Comparison of ENCODE assay signal across 20 cellular contexts in the genomic region with DNA sequence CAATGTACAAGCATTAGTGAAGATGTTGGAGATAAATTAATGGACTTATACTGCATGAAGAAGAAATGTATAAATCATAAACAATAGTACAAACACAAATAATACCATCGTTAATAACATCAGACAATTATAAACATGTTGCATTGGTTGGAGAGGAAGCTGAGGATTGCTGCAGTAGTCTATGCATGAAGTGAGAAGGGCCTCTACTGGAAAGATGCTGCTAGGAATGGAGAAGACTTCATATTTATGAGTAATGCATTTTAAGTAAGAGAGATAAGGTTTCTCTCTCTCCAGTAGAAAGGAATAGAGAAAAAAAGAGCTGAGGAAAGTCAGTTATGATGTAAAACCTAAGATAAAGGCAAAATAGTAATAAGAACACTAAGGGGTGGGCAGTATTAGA.
A peak's percentile ranks its signal among the peaks of the same experiment; 100 is the strongest.
DNase-seq lines count a peak whose midpoint lies in the region; ATAC-seq, FAIRE-seq and TF ChIP-seq lines count a peak whose summit lies in the region.
"Had no signal": no experiment of that assay in that cellular context is flagged by ENCODE, and none has a peak within 500 bp of the region (broad histone marks: within the 10 kb centered on the region; RNA-seq: fewer than 3 reads in every experiment).

No MANE protein-coding gene starts in this region.

- DNase-seq in DMS 273 (lab: John Stamatoyannopoulos, UW; ENCODE audit: unreplicated experiment) (peak; percentile 4), DMS 273 treated with DMSO at 0.1 percent for 48 hours (lab: John Stamatoyannopoulos, UW) (no peak), H1 (ENCODE audit: low read depth in 1 of 2, low spot score in 2 of 2) (no peak), cerebellar cortex (ENCODE audit: low spot score) (no peak), esophagus squamous epithelium (lab: John Stamatoyannopoulos, UW) (no peak)
- DNase-seq in central memory CD4-positive, alpha-beta T cell = no peak
- DNase-seq: 8988T; CD8-positive, alpha-beta memory T cell; NCI-H1048; NCI-H1436 treated with DMSO at 0.1 percent for 48 hours; NCI-H2081; NCI-H510A treated with DMSO at 0.1 percent for 48 hours; Peyer's patch had no signal

- H3K36me3 ChIP-seq in OCI-LY3 (replicated peaks; ENCODE audit: low read depth, low read length) (no peaks in the 10 kb centered on the region), H1 (ENCODE audit: control insufficient read depth in 2 of 4, insufficient read depth in 4 of 4, low read length in 3 of 4) (no peaks in the 10 kb centered on the region), esophagus squamous epithelium (no peaks in the 10 kb centered on the region)
- H3K36me3 ChIP-seq: BLaER1, Peyer's patch had no signal

- H4K20me1 ChIP-seq in OCI-LY3 (ENCODE audit: insufficient read depth, low read length) = no peaks in the 10 kb centered on the region
- H4K20me1 ChIP-seq in H1 (replicated peaks in 1 of 2; ENCODE audit: control insufficient read depth in 1 of 2, insufficient read depth in 2 of 2, low read length in 2 of 2) = peaks cover 4 to 13% of the 10 kb centered on the region in 2 experiments
- H4K20me1 ChIP-seq: BLaER1 had no signal

- POLR2A ChIA-PET in H1 (lab: Charles Lee; ENCODE audit: partially characterized antibody) = interaction anchor here (1.0 kb wide), 1 partner anchor 248 kb away, joined by 3 read pairs; the partner anchor contains the start of gene GRID2

- H4K91ac ChIP-seq in H1 (replicated peaks; ENCODE audit: insufficient read length, low read length) = no peak overlapping the region

- CTCF ChIA-PET in H1 (lab: Charles Lee; ENCODE audit: partially characterized antibody) = no interaction called here

- H3K9ac ChIP-seq in OCI-LY3 (ENCODE audit: low read length) (no peak overlapping the region), H1 (replicated peaks in 1 of 4; ENCODE audit: extremely low read depth in 1 of 4, low read depth in 3 of 4, low read length in 3 of 4) (peak overlapping the region in 1 of 4 experiments; percentile 37; a peak in 1 of 7 replicates)
- H3K9ac ChIP-seq: BLaER1 had no signal

- peak; percentile 16 to 26; a peak in 2 of 4 replicates for TF ChIP-seq RAD21 in H1 (IDR thresholded peaks at IDR 0.05 in 1 of 2, conservative IDR thresholded peaks at IDR 0.05 in 1 of 2; ENCODE audit: low read depth in 2 of 2, low read length in 2 of 2)

- H3K23me2 ChIP-seq in H1 (ENCODE audit: low read depth, low read length) = no peaks in the 10 kb centered on the region

- FAIRE-seq in H1 (lab: Jason Lieb, UNC) = peak; percentile 66
- FAIRE-seq: H54, K562 had no signal

- no peak overlapping the region for H2BK15ac ChIP-seq in H1 (ENCODE audit: low read length)

- H3K27ac ChIP-seq in OCI-LY3 (ENCODE audit: low read length) (no peak overlapping the region), H1 (ENCODE audit: low read depth, low read length) (no peak overlapping the region), esophagus squamous epithelium (no peak overlapping the region)
- H3K27ac ChIP-seq: BLaER1, Peyer's patch, SK-N-MC had no signal

- H3K14ac ChIP-seq in H1 (ENCODE audit: insufficient read length) = no peak overlapping the region

- no peak overlapping the region for H2BK20ac ChIP-seq in H1 (ENCODE audit: low read length)

- no peak overlapping the region for H4K8ac ChIP-seq in H1 (ENCODE audit: extremely low read depth, insufficient read depth, low read length)

- TF ChIP-seq EP300 in H1 (IDR thresholded peaks at IDR 0.05; ENCODE audit: borderline replicate concordance in 1 of 2, low read depth in 2 of 2, low read length in 2 of 2) = no peak

- H3K4me3 ChIP-seq in OCI-LY3 (ENCODE audit: low read length) = no peak overlapping the region
- no peak overlapping the region for H3K4me3 ChIP-seq in H1 (ENCODE audit: extremely low read depth in 1 of 4, insufficient read depth in 2 of 4, low read depth in 3 of 4, low read length in 4 of 4)
- no peak overlapping the region for H3K4me3 ChIP-seq in esophagus squamous epithelium
- H3K4me3 ChIP-seq: BLaER1, K562, Peyer's patch, SK-N-MC had no signal

- H3K4me2 ChIP-seq in OCI-LY3 (ENCODE audit: low read length) (no peak overlapping the region), H1 (ENCODE audit: insufficient read depth in 1 of 2, low read depth in 2 of 2, low read length in 2 of 2) (no peak overlapping the region)
- H3K4me2 ChIP-seq: BLaER1 had no signal

- TF ChIP-seq CTCF in OCI-LY3 (IDR thresholded peaks at IDR 0.05; ENCODE audit: low read depth, low read length) = peak; percentile 37; the same call in 1 of the 2 replicates
- TF ChIP-seq CTCF in H1 (IDR thresholded peaks at IDR 0.05; ENCODE audit: control extremely low read depth in 1 of 3, insufficient read depth in 1 of 3, low read depth in 1 of 3, low read length in 3 of 3) = peak in 1 of 3 experiments; percentile 7; a peak in 1 of 4 replicates
- no peak for TF ChIP-seq CTCF in esophagus squamous epithelium (IDR thresholded peaks at IDR 0.05)

- no peaks in the 10 kb centered on the region for H3K27me3 ChIP-seq in OCI-LY3 (ENCODE audit: low read depth, low read length)
- peaks cover 0 to 2% (median 0%) of the 10 kb centered on the region in 4 experiments; a peak in 1 of 7 replicates for H3K27me3 ChIP-seq in H1 (replicated peaks in 1 of 4; ENCODE audit: control insufficient read depth in 3 of 4, extremely low read depth in 1 of 4, insufficient read depth in 3 of 4, low read length in 3 of 4)
- no peaks in the 10 kb centered on the region for H3K27me3 ChIP-seq in esophagus squamous epithelium
- H3K27me3 ChIP-seq: BLaER1, Peyer's patch had no signal

- H4K5ac ChIP-seq in H1 (ENCODE audit: insufficient read length, low read depth, low read length) = no peak overlapping the region

- no peak overlapping the region for H3K23ac ChIP-seq in H1 (ENCODE audit: insufficient read length)

- 78% methylated on average over 1 of the region's 1 CpG; no CpG with 5 or more reads in 1 of the 2 experiments for WGBS in H1 (ENCODE audit: extremely low coverage in 1 of 2, insufficient coverage in 1 of 2, insufficient read length in 1 of 2, insufficient replicate concordance in 2 of 2, low coverage in 1 of 2, low lambda C conversion rate in 2 of 2, missing lambda C conversion rate in 1 of 2), 2 experiments
- 50 to 64% methylated on average over 1 of the region's 1 CpG for WGBS in esophagus squamous epithelium, 2 donors

- TF ChIP-seq POLR2A in H1 (IDR thresholded peaks at IDR 0.05; ENCODE audit: control extremely low read depth in 1 of 2, low read depth in 2 of 2, low read length in 2 of 2) (no peak), esophagus squamous epithelium (IDR thresholded peaks at IDR 0.05) (no peak)

- no peaks in the 10 kb centered on the region for H3K79me1 ChIP-seq in H1 (ENCODE audit: low read depth, low read length)

- H2AK5ac ChIP-seq in H1 (ENCODE audit: low read depth, low read length) = no peak overlapping the region

- ATAC-seq in HG03025 (IDR thresholded peaks at IDR 0.05; ENCODE audit: low FRiP score, unreplicated experiment) = no peak
- ATAC-seq: K562, Right ventricle myocardium inferior had no signal

- no peak overlapping the region for H2BK12ac ChIP-seq in H1 (ENCODE audit: low read depth, low read length)

- H2AFZ ChIP-seq in OCI-LY3 (ENCODE audit: low read depth, low read length) (no peak overlapping the region), H1 (ENCODE audit: low read length) (no peak overlapping the region)

- H3K4ac ChIP-seq in H1 (replicated peaks; ENCODE audit: insufficient read length, low read depth, low read length) = no peak overlapping the region

- intact Hi-C loops in esophagus squamous epithelium (cut with DNase I) = no loop called here

- no peaks in the 10 kb centered on the region for H3K79me2 ChIP-seq in OCI-LY3 (ENCODE audit: low read length)
- peaks cover 0 to 94% of the 10 kb centered on the region in 2 experiments; a peak in 2 of 4 replicates for H3K79me2 ChIP-seq in H1 (ENCODE audit: control insufficient read depth in 1 of 2, insufficient read depth in 2 of 2, low read length in 2 of 2)

- no peak overlapping the region for H2BK120ac ChIP-seq in H1 (replicated peaks; ENCODE audit: low read depth, low read length)

- no peak overlapping the region for H2BK5ac ChIP-seq in H1 (ENCODE audit: low read depth, low read length)

- H3K9me3 ChIP-seq in OCI-LY3 (ENCODE audit: insufficient read depth, low read length) (no peaks in the 10 kb centered on the region), H1 (ENCODE audit: insufficient read depth in 2 of 2, low read depth in 1 of 2, low read length in 1 of 2) (no peaks in the 10 kb centered on the region), esophagus squamous epithelium (no peaks in the 10 kb centered on the region)
- H3K9me3 ChIP-seq: BLaER1, Peyer's patch had no signal

- H3K4me1 ChIP-seq in OCI-LY3 (ENCODE audit: low read length) (no peaks in the 10 kb centered on the region), H1 (replicated peaks in 1 of 4; ENCODE audit: control insufficient read depth in 3 of 4, insufficient read depth in 4 of 4, low read length in 3 of 4) (peaks cover 0 to 3% (median 1%) of the 10 kb centered on the region in 4 experiments; a peak in 3 of 7 replicates), esophagus squamous epithelium (no peaks in the 10 kb centered on the region)
- H3K4me1 ChIP-seq: BLaER1, Peyer's patch had no signal

- no peak overlapping the region for H3K56ac ChIP-seq in H1 (replicated peaks; ENCODE audit: insufficient read length, low read depth, low read length)

- no peak overlapping the region for H3K18ac ChIP-seq in H1 (ENCODE audit: extremely low read depth, low read length)

TF ChIP-seq in H1, 55 proteins besides CTCF, POLR2A, EP300 and RAD21 (continues in another document):
- TF ChIP-seq, protein P1, sequence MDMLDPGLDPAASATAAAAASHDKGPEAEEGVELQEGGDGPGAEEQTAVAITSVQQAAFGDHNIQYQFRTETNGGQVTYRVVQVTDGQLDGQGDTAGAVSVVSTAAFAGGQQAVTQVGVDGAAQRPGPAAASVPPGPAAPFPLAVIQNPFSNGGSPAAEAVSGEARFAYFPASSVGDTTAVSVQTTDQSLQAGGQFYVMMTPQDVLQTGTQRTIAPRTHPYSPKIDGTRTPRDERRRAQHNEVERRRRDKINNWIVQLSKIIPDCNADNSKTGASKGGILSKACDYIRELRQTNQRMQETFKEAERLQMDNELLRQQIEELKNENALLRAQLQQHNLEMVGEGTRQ (IDR thresholded peaks at IDR 0.05; ENCODE audit: low read length) = no peak
- no peak for TF ChIP-seq SAP30 (IDR thresholded peaks at IDR 0.05; ENCODE audit: insufficient read depth, insufficient replicate concordance, low read length)
- no peak for TF ChIP-seq TEAD4 (IDR thresholded peaks at IDR 0.05; ENCODE audit: low read depth, low read length)
- no peak for TF ChIP-seq RXRA (IDR thresholded peaks at IDR 0.05; ENCODE audit: insufficient read depth, low read depth, low read length)
- no peak for TF ChIP-seq ASH2L (IDR thresholded peaks at IDR 0.05; ENCODE audit: low read length)
- TF ChIP-seq RFX5 (IDR thresholded peaks at IDR 0.05; ENCODE audit: borderline replicate concordance, low read depth, low read length) = no peak
- no peak for TF ChIP-seq BACH1 (IDR thresholded peaks at IDR 0.05; ENCODE audit: low read length)
- no peak for TF ChIP-seq TAF7 (optimal IDR thresholded peaks at IDR 0.05; ENCODE audit: borderline replicate concordance, low read depth, low read length)
- no peak for TF ChIP-seq MAX (IDR thresholded peaks at IDR 0.05)
